In the genomic region with DNA sequence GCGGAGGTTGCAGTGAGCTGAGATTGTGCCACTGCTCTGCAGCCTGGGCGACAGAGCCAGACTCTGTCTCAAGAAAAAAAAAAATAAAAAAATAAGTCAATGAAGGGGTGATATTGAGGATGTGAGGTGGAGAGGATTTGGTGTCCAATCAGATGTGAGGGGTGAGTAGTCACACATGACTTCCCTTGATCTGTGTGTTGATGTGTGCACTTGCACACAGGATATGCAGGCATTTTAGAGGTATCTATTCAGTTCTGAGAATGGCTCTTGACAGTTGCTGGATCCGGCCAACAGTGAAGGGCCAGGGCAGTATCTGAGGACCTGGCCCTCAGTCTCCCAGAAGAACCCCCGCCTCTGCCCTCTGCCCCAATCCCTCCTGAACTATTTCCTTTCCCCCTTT, we compare ENCODE assay signal across 12 cellular contexts. TPM values are rescaled to one million over a fixed set of nuclear protein-coding genes. Genes with fewer than 3 reads are reported as not detected.
DNase-seq lines count a peak whose midpoint lies in the region; ATAC-seq and TF ChIP-seq lines count a peak whose summit lies in the region.
"Had no signal": no experiment of that assay in that cellular context is flagged by ENCODE, and none has a peak within 500 bp of the region (broad histone marks: within the 10 kb centered on the region; RNA-seq: fewer than 3 reads in every experiment).

No MANE protein-coding gene starts in this region.

- peaks cover 0 to 1% (median 0%) of the 10 kb centered on the region in 8 donors for H3K9me3 Mint-ChIP-seq in CD4-positive, alpha-beta memory T cell

- POLR2A ChIA-PET in CD4-positive, alpha-beta memory T cell (lab: Charles Lee; ENCODE audit: partially characterized antibody) = interaction anchor here (1.1 to 4.1 kb wide), 5 partner anchors 20 to 177 kb away, joined by 3 to 111 read pairs (median 3); partner anchors contain the start of genes AAAS, PFDN5 and TARBP2

- no peak overlapping the region for H3K27ac ChIP-seq in CD4-positive, alpha-beta memory T cell (ENCODE audit: low read depth, low read length)
- H3K27ac ChIP-seq in KMS-11 (no peak overlapping the region), coronary artery (peak overlapping the region in 1 of 2 donors; percentile 88), parathyroid adenoma (no peak overlapping the region)

- H3K4me3 ChIP-seq in CD4-positive, alpha-beta memory T cell (ENCODE audit: low read length in 2 of 2) = no peak overlapping the region
- no peak overlapping the region for H3K4me3 ChIP-seq in KMS-11 (IDR thresholded peaks at IDR 0.05; ENCODE audit: insufficient read depth, low read depth, low read length)
- H3K4me3 ChIP-seq in coronary artery = peak overlapping the region; percentile 75
- H3K4me3 ChIP-seq in parathyroid adenoma (ENCODE audit: low read depth, low read length) = no peak overlapping the region

- CTCF ChIA-PET in CD4-positive, alpha-beta memory T cell (lab: Charles Lee; ENCODE audit: partially characterized antibody) = interaction anchor here (1.2 to 7.0 kb wide), 14 partner anchors 9 to 278 kb away, joined by 3 to 294 read pairs (median 11); partner anchors contain the start of genes AAAS, PFDN5 and SP1

- no peaks in the 10 kb centered on the region for H3K27me3 ChIP-seq in CD4-positive, alpha-beta memory T cell (ENCODE audit: insufficient read depth, low read length)
- H3K27me3 ChIP-seq in KMS-11 (ENCODE audit: insufficient read depth, low read depth) (no peaks in the 10 kb centered on the region; the same call in 1 of the 2 replicates), parathyroid adenoma (ENCODE audit: control insufficient read depth, insufficient read depth, low read length) (no peaks in the 10 kb centered on the region)

- peaks cover 0 to 3% of the 10 kb centered on the region in 2 donors for H3K27me3 Mint-ChIP-seq in CD4-positive, alpha-beta memory T cell

- H3K4me1 ChIP-seq in CD4-positive, alpha-beta memory T cell (ENCODE audit: insufficient read depth, low read length) = peaks cover 7% of the 10 kb centered on the region
- H3K4me1 ChIP-seq in KMS-11 (ENCODE audit: low read depth, poor library complexity, severe bottlenecking) (peaks cover 28% of the 10 kb centered on the region), parathyroid adenoma (peaks cover 7% of the 10 kb centered on the region)

- peak overlapping the region; percentile 74 to 84 (median 78) for H3K4me3 Mint-ChIP-seq in CD4-positive, alpha-beta memory T cell

- H3K9me3 ChIP-seq in CD4-positive, alpha-beta memory T cell (ENCODE audit: control insufficient read depth in 1 of 2, low read length in 2 of 2) = no peaks in the 10 kb centered on the region
- no peaks in the 10 kb centered on the region for H3K9me3 ChIP-seq in parathyroid adenoma (ENCODE audit: control insufficient read depth, low read length)

- H3K4me1 Mint-ChIP-seq in CD4-positive, alpha-beta memory T cell = peaks cover 11 to 18% (median 14%) of the 10 kb centered on the region in 4 donors

- peak overlapping the region; percentile 98 for H3K4me2 ChIP-seq in KMS-11
- H3K4me2 ChIP-seq in parathyroid adenoma (ENCODE audit: low read length) = peak overlapping the region; percentile 73

- H3K9ac ChIP-seq in KMS-11 (no peak overlapping the region; the same call in 1 of the 2 replicates), parathyroid adenoma (no peak overlapping the region)

- no peak for DNase-seq in CD4-positive, alpha-beta memory T cell
- DNase-seq in coronary artery (ENCODE audit: low spot score) = no peak
- DNase-seq in NCI-H1092 (lab: John Stamatoyannopoulos, UW) = no peak
- DNase-seq in RKO (ENCODE audit: low spot score) = no peak
- DNase-seq: DMS79, SIG-M5 had no signal

- H4K20me1 ChIP-seq in KMS-11 (ENCODE audit: insufficient read depth) = no peaks in the 10 kb centered on the region

- H3K36me3 Mint-ChIP-seq in CD4-positive, alpha-beta memory T cell = no peaks in the 10 kb centered on the region

- H2AFZ ChIP-seq in KMS-11 (ENCODE audit: low read depth) (peak overlapping the region; percentile 100; the same call in 1 of the 2 replicates), parathyroid adenoma (peak overlapping the region; percentile 99)

- ATAC-seq in GM19463 (IDR thresholded peaks at IDR 0.05; ENCODE audit: unreplicated experiment) (no peak), HG03571 (IDR thresholded peaks at IDR 0.05; ENCODE audit: unreplicated experiment) (no peak)

- no peak for TF ChIP-seq CTCF in KMS-11 (conservative IDR thresholded peaks at IDR 0.05; ENCODE audit: low read depth, low read length)
- TF ChIP-seq CTCF in coronary artery (IDR thresholded peaks at IDR 0.05) = no peak
- TF ChIP-seq CTCF in parathyroid adenoma (IDR thresholded peaks at IDR 0.05) = no peak

- H3K79me2 ChIP-seq in KMS-11 (ENCODE audit: insufficient read depth, low read depth) (no peaks in the 10 kb centered on the region), parathyroid adenoma (no peaks in the 10 kb centered on the region)

- no peaks in the 10 kb centered on the region for H3K36me3 ChIP-seq in CD4-positive, alpha-beta memory T cell (ENCODE audit: insufficient read depth, low read length)
- H3K36me3 ChIP-seq in KMS-11 (ENCODE audit: insufficient read depth) = no peaks in the 10 kb centered on the region
- no peaks in the 10 kb centered on the region for H3K36me3 ChIP-seq in parathyroid adenoma (ENCODE audit: control insufficient read depth, insufficient read depth, low read length)

- intact Hi-C loops in CD4-positive, alpha-beta memory T cell (cut with micrococcal nuclease) = loop anchor here (2.0 kb wide), 1 partner anchor 277 kb away; no protein-coding TSS in a partner anchor

- peak overlapping the region; percentile 22 to 89 (median 78) for H3K27ac Mint-ChIP-seq in CD4-positive, alpha-beta memory T cell

RNA-seq across cellular contexts. Expression of gene SP7, which starts 7.8 kb away (rescaled TPM):
- not detected for total RNA-seq in CD4-positive, alpha-beta memory T cell
- not detected for polyA plus RNA-seq in CD4-positive, alpha-beta memory T cell
- total RNA-seq: left cardiac atrium, LHCN-M2 had no signal

RNA-seq across cellular contexts. Expression of gene AAAS, which starts 22.6 kb away (rescaled TPM):
- 10 to 100 TPM; 63.6 to 66.5 TPM for total RNA-seq in CD4-positive, alpha-beta memory T cell
- polyA plus RNA-seq in CD4-positive, alpha-beta memory T cell = 10 to 100 TPM; 32.5 to 47.8 TPM

RNA-seq across cellular contexts. Expression of gene SP1, which starts 36.0 kb away (rescaled TPM):
- 100 to 1,000 TPM; 109 to 110 TPM for total RNA-seq in CD4-positive, alpha-beta memory T cell
- polyA plus RNA-seq in CD4-positive, alpha-beta memory T cell = 10 to 100 TPM in 1 of 2 donors, 1 to 10 TPM in 1; 4.3 to 10.6 TPM

RNA-seq across cellular contexts. Expression of gene MYG1, which starts 44.5 kb away (rescaled TPM):
- 10 to 100 TPM; 46.0 to 50.8 TPM for total RNA-seq in CD4-positive, alpha-beta memory T cell
- polyA plus RNA-seq in CD4-positive, alpha-beta memory T cell = 10 to 100 TPM; 62.4 to 78.2 TPM

RNA-seq across cellular contexts. Expression of gene PFDN5, which starts 48.6 kb away (rescaled TPM):
- total RNA-seq in CD4-positive, alpha-beta memory T cell = 100 to 1,000 TPM; 717 to 718 TPM
- 1,000 to 10,000 TPM; 1,306 to 1,410 TPM for polyA plus RNA-seq in CD4-positive, alpha-beta memory T cell
